Comparison of ENCODE assay signal across 15 cellular contexts in the genomic region with DNA sequence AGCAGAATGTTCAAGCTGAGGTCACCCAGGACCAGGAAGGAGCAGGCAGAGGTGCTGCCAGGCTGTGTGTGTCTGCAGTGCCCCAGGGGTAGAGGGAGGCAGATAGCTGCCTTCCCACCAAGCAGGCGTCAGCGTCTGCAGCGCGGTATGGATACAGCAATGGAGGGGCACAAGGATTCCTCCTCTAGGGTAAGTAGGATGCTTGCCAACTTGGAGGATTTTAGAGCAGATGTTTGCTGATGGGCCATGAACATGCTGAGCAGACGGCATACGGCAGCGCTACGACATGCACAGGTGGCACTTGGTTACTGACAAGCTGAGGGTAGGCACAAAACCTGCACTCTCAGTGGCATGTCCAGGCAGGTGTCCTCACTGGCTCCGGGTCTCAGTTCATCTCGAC. TPM values are rescaled to one million over a fixed set of nuclear protein-coding genes. Genes with fewer than 3 reads are reported as not detected.
DNase-seq lines count a peak whose midpoint lies in the region; ATAC-seq, FAIRE-seq and TF ChIP-seq lines count a peak whose summit lies in the region.
"Had no signal": no experiment of that assay in that cellular context is flagged by ENCODE, and none has a peak within 500 bp of the region (broad histone marks: within the 10 kb centered on the region; RNA-seq: fewer than 3 reads in every experiment).

No MANE protein-coding gene starts in this region.

- H3K4me3 ChIP-seq in neuronal stem cell (ENCODE audit: low read length in 2 of 2): no peak overlapping the region
- H3K4me3 ChIP-seq in kidney (ENCODE audit: low read length in 2 of 2): no peak overlapping the region
- H3K4me3 ChIP-seq in MG63: no peak overlapping the region

- no peak for FAIRE-seq in kidney (lab: Jason Lieb, UNC)
- FAIRE-seq: D721Med had no signal

- H3K14ac ChIP-seq in neuronal stem cell (ENCODE audit: low read length): peak overlapping the region; percentile 84

- intact Hi-C loops in kidney (cut with DNase I): no loop called here

- no peak overlapping the region for H2AK5ac ChIP-seq in neuronal stem cell (ENCODE audit: low read depth, low read length)

- DNase-seq in DMS 273 treated with DMSO at 0.1 percent for 48 hours (lab: John Stamatoyannopoulos, UW) (peak; percentile 75), NCI-H1105 treated with DMSO at 0.1 percent for 48 hours (lab: John Stamatoyannopoulos, UW) (peak; percentile 58), NCI-H69 (lab: John Stamatoyannopoulos, UW) (peak; percentile 67), neuronal stem cell (ENCODE audit: low spot score) (no peak), kidney (no peak), MG63 (no peak)
- no peak for DNase-seq in stimulated activated CD4-positive, alpha-beta T cell treated with anti-CD3 and anti-CD28 coated beads, Interleukin-4, amount 100 ng/mL, for 4 hours
- DNase-seq: CD4-positive, alpha-beta memory T cell; H7; Karpas-422; NCI-H1417 treated with DMSO at 0.1 percent for 48 hours; NCI-H526 had no signal

- H3K4me1 ChIP-seq in neuronal stem cell (ENCODE audit: control insufficient read depth in 2 of 2, insufficient read depth in 1 of 2, low read depth in 1 of 2, low read length in 2 of 2): peaks cover 0 to 4% of the 10 kb centered on the region in 2 donors
- no peaks in the 10 kb centered on the region for H3K4me1 ChIP-seq in kidney (ENCODE audit: control insufficient read depth in 1 of 2, insufficient read depth in 1 of 2, low read depth in 1 of 2, low read length in 2 of 2)

- H4K91ac ChIP-seq in neuronal stem cell (ENCODE audit: low read depth, low read length, poor library complexity): no peak overlapping the region

- no peak for ATAC-seq in HG03039 (IDR thresholded peaks at IDR 0.05; ENCODE audit: unreplicated experiment)
- ATAC-seq: Right ventricle myocardium inferior had no signal

- no peak overlapping the region for H3K23ac ChIP-seq in neuronal stem cell (ENCODE audit: low read depth, low read length, poor library complexity)

- H2AFZ ChIP-seq in neuronal stem cell (ENCODE audit: low read length): no peak overlapping the region

- peak overlapping the region; percentile 40 for H3K18ac ChIP-seq in neuronal stem cell (ENCODE audit: low read length)

- no peak for TF ChIP-seq CTCF in kidney (IDR thresholded peaks at IDR 0.05; ENCODE audit: borderline replicate concordance, extremely low read depth, insufficient read depth)

- H3K27ac ChIP-seq in neuronal stem cell (replicated peaks; ENCODE audit: low read length): no peak overlapping the region
- no peak overlapping the region for H3K27ac ChIP-seq in kidney (ENCODE audit: low read depth in 2 of 2, low read length in 2 of 2)

- H2BK5ac ChIP-seq in neuronal stem cell (ENCODE audit: low read length): peak overlapping the region; percentile 39

- H2BK120ac ChIP-seq in neuronal stem cell (ENCODE audit: low read depth, low read length): no peak overlapping the region

- H3K9ac ChIP-seq in neuronal stem cell (ENCODE audit: low read depth, low read length, poor library complexity) (no peak overlapping the region), kidney (ENCODE audit: low read length in 2 of 2) (no peak overlapping the region)

- WGBS in neuronal stem cell (ENCODE audit: extremely low coverage in 2 of 2, insufficient read length in 2 of 2, insufficient replicate concordance in 1 of 2), 2 donors: no CpG with 5 or more reads among the region's 10 CpGs

- H3K27me3 ChIP-seq in neuronal stem cell (ENCODE audit: control insufficient read depth in 3 of 3, insufficient read depth in 3 of 3, low read depth in 1 of 3, low read length in 3 of 3) (no peaks in the 10 kb centered on the region), MG63 (no peaks in the 10 kb centered on the region)

- H4K8ac ChIP-seq in neuronal stem cell (ENCODE audit: low read depth, low read length): no peak overlapping the region

- H2BK12ac ChIP-seq in neuronal stem cell (ENCODE audit: low read length): peak overlapping the region; percentile 2

- H3K9me3 ChIP-seq in neuronal stem cell (replicated peaks in 1 of 2; ENCODE audit: control insufficient read depth in 2 of 2, insufficient read depth in 1 of 2, low read depth in 1 of 2, low read length in 2 of 2) (peaks cover 0 to 18% of the 10 kb centered on the region in 2 donors), kidney (ENCODE audit: control insufficient read depth in 1 of 2, low read length in 2 of 2) (no peaks in the 10 kb centered on the region), MG63 (no peaks in the 10 kb centered on the region; the same call in 1 of the 2 replicates)

- peaks cover 0 to 2% of the 10 kb centered on the region in 2 donors for H3K36me3 ChIP-seq in neuronal stem cell (replicated peaks in 1 of 2; ENCODE audit: control insufficient read depth in 2 of 2, insufficient read depth in 2 of 2, low read length in 2 of 2)
- H3K36me3 ChIP-seq in kidney (ENCODE audit: control insufficient read depth in 1 of 2, insufficient read depth in 2 of 2, low read length in 2 of 2): peaks cover 0 to 3% of the 10 kb centered on the region in 2 donors
- H3K36me3 ChIP-seq in MG63: no peaks in the 10 kb centered on the region

- H3K4me2 ChIP-seq in neuronal stem cell (ENCODE audit: insufficient read depth, low read length, poor library complexity, severe bottlenecking): no peak overlapping the region

- H3K79me1 ChIP-seq in neuronal stem cell (ENCODE audit: low read depth, low read length): peaks cover 2% of the 10 kb centered on the region

- no peak overlapping the region for H3K4ac ChIP-seq in neuronal stem cell (ENCODE audit: low read length)

- H2BK15ac ChIP-seq in neuronal stem cell (ENCODE audit: low read length): no peak overlapping the region

RNA-seq across cellular contexts. Expression of gene PSMG4, which starts 48.1 kb away (rescaled TPM):
- 24.7 TPM for polyA plus RNA-seq in neuronal stem cell (2013, experiment 1 of 2)
- 24.4 TPM for polyA plus RNA-seq in neuronal stem cell (2013, experiment 2 of 2)
- total RNA-seq in kidney: 24.9 TPM
- 36.8 TPM for polyA plus RNA-seq in kidney (ENCODE audit: insufficient read depth, low read depth, low replicate concordance)
- total RNA-seq in MG63 (2014; rRNA removed; shearing (Covaris generic); ENCODE audit: low replicate concordance): 28.6 and 36.9 TPM in 2 replicates

Comparison
In these comparisons a context has a peak if more than half of its experiments do, and no peak if none do; other contexts are left out.
1. DNase-seq: peak in DMS 273 treated with DMSO at 0.1 percent for 48 hours (single experiment), NCI-H1105 treated with DMSO at 0.1 percent for 48 hours (single experiment) and NCI-H69 (single experiment); none in neuronal stem cell (single experiment), kidney (single experiment), stimulated activated CD4-positive, alpha-beta T cell treated with anti-CD3 and anti-CD28 coated beads, Interleukin-4, amount 100 ng/mL, for 4 hours (0 of 2) and MG63 (single experiment).